ENCODE assay signal across 8 cellular contexts in genomic region chr19:49672131-49672919, GRCh38. TPM values are rescaled to one million over a fixed set of nuclear protein-coding genes. Genes with fewer than 3 reads are reported as not detected.
DNase-seq lines count a peak whose midpoint lies in the region; ATAC-seq and TF ChIP-seq lines count a peak whose summit lies in the region.

No MANE protein-coding gene starts in this region.

- H3K9me3 Mint-ChIP-seq in activated CD4-positive, alpha-beta memory T cell treated with anti-CD3 and anti-CD28 coated beads, Interleukin-2, amount 10 ng/mL, durations not matched to agents 7 days and 5 days, result no peaks in the 10 kb centered on the region

- peaks cover 22% of the 10 kb centered on the region for H3K4me1 Mint-ChIP-seq in activated CD4-positive, alpha-beta memory T cell treated with anti-CD3 and anti-CD28 coated beads, Interleukin-2, amount 10 ng/mL, durations not matched to agents 7 days and 5 days

- TF ChIP-seq CTCF in AG09309 (IDR thresholded peaks at IDR 0.05; ENCODE audit: control insufficient read depth, insufficient read depth, low read depth, low read length, missing control alignments), result peak; percentile 95

- H3K4me3 ChIP-seq in AG09309 (ENCODE audit: control insufficient read depth, low read depth, low read length), result no peak overlapping the region

- no peak for ATAC-seq in HG03565 (IDR thresholded peaks at IDR 0.05; ENCODE audit: unreplicated experiment)

- H3K36me3 Mint-ChIP-seq in activated CD4-positive, alpha-beta memory T cell treated with anti-CD3 and anti-CD28 coated beads, Interleukin-2, amount 10 ng/mL, durations not matched to agents 7 days and 5 days (ENCODE audit: low read depth), result peaks cover 22% of the 10 kb centered on the region

- DNase-seq in AG09309 (ENCODE audit: low read depth) (no peak), H4 (ENCODE audit: low spot score) (peak; percentile 60), NCI-H748 treated with DMSO at 0.1 percent for 48 hours (lab: John Stamatoyannopoulos, UW) (peak; percentile 94), ecto neural progenitor cell (ENCODE audit: low spot score) (peak; percentile 91), medulla oblongata (ENCODE audit: extremely low spot score) (peak; percentile 80)
- peak; percentile 78 for DNase-seq in activated CD4-positive, alpha-beta memory T cell treated with anti-CD3 and anti-CD28 coated beads, Interleukin-2, amount 10 ng/mL, durations not matched to agents 7 days and 5 days
- peak; percentile 50 for DNase-seq in stimulated activated CD8-positive, alpha-beta memory T cell treated with anti-CD3 and anti-CD28 coated beads, Interleukin-12 subunit alpha, Interleukin-12 subunit beta, amount 100 ng/mL, for 4 hours (ENCODE audit: low read depth)

- H3K27me3 Mint-ChIP-seq in activated CD4-positive, alpha-beta memory T cell treated with anti-CD3 and anti-CD28 coated beads, Interleukin-2, amount 10 ng/mL, durations not matched to agents 7 days and 5 days, result no peaks in the 10 kb centered on the region

- no peak overlapping the region for H3K27ac Mint-ChIP-seq in activated CD4-positive, alpha-beta memory T cell treated with anti-CD3 and anti-CD28 coated beads, Interleukin-2, amount 10 ng/mL, durations not matched to agents 7 days and 5 days

- no peak overlapping the region for H3K4me3 Mint-ChIP-seq in activated CD4-positive, alpha-beta memory T cell treated with anti-CD3 and anti-CD28 coated beads, Interleukin-2, amount 10 ng/mL, durations not matched to agents 7 days and 5 days

- POLR2A ChIA-PET in activated CD4-positive, alpha-beta memory T cell treated with anti-CD3 and anti-CD28 coated beads, Interleukin-2, amount 10 ng/mL, durations not matched to agents 7 days and 5 days (lab: Charles Lee), result interaction anchor here (0.8 to 2.6 kb wide), 3 partner anchors 29 to 79 kb away, joined by 4 to 6 read pairs (median 5); no protein-coding TSS in a partner anchor

- CTCF ChIA-PET in activated CD4-positive, alpha-beta memory T cell treated with anti-CD3 and anti-CD28 coated beads, Interleukin-2, amount 10 ng/mL, durations not matched to agents 7 days and 5 days (lab: Charles Lee), result interaction anchor here (0.5 to 9.1 kb wide), 22 partner anchors 8 to 220 kb away, joined by 3 to 90 read pairs (median 3); partner anchors contain the start of genes ADM5, NOSIP, PIH1D1 and RRAS

RNA-seq across cellular contexts. Expression of gene PRMT1, which starts 4.7 kb away (rescaled TPM):
- total RNA-seq in H4 (2014; rRNA removed; shearing (Covaris generic)), result 629 and 716 TPM in 2 replicates
- total RNA-seq in activated CD4-positive, alpha-beta memory T cell treated with anti-CD3 and anti-CD28 coated beads, Interleukin-2, amount 10 ng/mL, durations not matched to agents 7 days and 5 days, result 100 to 1,000 TPM; 103 to 108 TPM

RNA-seq across cellular contexts. Expression of gene BCL2L12, which starts 6.6 kb away (rescaled TPM):
- total RNA-seq in H4 (2014; rRNA removed; shearing (Covaris generic)), result 9.0 and 14.8 TPM in 2 replicates
- total RNA-seq in activated CD4-positive, alpha-beta memory T cell treated with anti-CD3 and anti-CD28 coated beads, Interleukin-2, amount 10 ng/mL, durations not matched to agents 7 days and 5 days, result 10 to 100 TPM; 71.2 to 74.3 TPM

RNA-seq across cellular contexts. Expression of gene IRF3, which starts 6.7 kb away (rescaled TPM):
- total RNA-seq in H4 (2014; rRNA removed; shearing (Covaris generic)), result 123 and 133 TPM in 2 replicates
- total RNA-seq in activated CD4-positive, alpha-beta memory T cell treated with anti-CD3 and anti-CD28 coated beads, Interleukin-2, amount 10 ng/mL, durations not matched to agents 7 days and 5 days, result 100 to 1,000 TPM; 163 to 174 TPM

RNA-seq across cellular contexts. Expression of gene ADM5, which starts 17.1 kb away (rescaled TPM):
- total RNA-seq in H4 (2014; rRNA removed; shearing (Covaris generic)), result 0.08 and 1.4 TPM in 2 replicates
- total RNA-seq in activated CD4-positive, alpha-beta memory T cell treated with anti-CD3 and anti-CD28 coated beads, Interleukin-2, amount 10 ng/mL, durations not matched to agents 7 days and 5 days, result 1 to 10 TPM; 2.6 to 2.9 TPM

RNA-seq across cellular contexts. Expression of gene CPT1C, which starts 18.6 kb away (rescaled TPM):
- 1.6 and 2.6 TPM in 2 replicates for total RNA-seq in H4 (2014; rRNA removed; shearing (Covaris generic))
- 1 to 10 TPM; 1.9 to 2.9 TPM for total RNA-seq in activated CD4-positive, alpha-beta memory T cell treated with anti-CD3 and anti-CD28 coated beads, Interleukin-2, amount 10 ng/mL, durations not matched to agents 7 days and 5 days
